In the genomic region with DNA sequence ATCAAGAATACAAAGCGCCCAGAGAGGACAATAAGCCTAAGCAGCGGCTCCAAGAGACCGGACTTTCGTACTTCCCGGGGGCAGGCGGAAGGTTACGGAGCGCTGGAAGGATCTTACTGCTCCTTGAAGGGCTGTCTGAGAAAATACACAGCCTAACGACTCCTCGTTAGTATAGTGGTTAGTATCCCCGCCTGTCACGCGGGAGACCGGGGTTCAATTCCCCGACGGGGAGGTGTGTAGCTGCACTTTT, we compare ENCODE assay signal across 8 cellular contexts. TPM values are rescaled to one million over a fixed set of nuclear protein-coding genes. Genes with fewer than 3 reads are reported as not detected.
DNase-seq lines count a peak whose midpoint lies in the region; TF ChIP-seq lines count a peak whose summit lies in the region.

No MANE protein-coding gene starts in this region.

- peak; percentile 90 for DNase-seq in ELR (ENCODE audit: low read depth)
- DNase-seq in GOT3 (lab: John Stamatoyannopoulos, UW) = peak; percentile 71
- DNase-seq in LHCN-M2 (ENCODE audit: low read depth) = peak; percentile 92
- peak; percentile 71 for DNase-seq in SK-N-SH
- peak; percentile 84 for DNase-seq in glutamatergic neuron
- DNase-seq in osteoblast (ENCODE audit: insufficient read length, low spot score, missing footprints) = no peak

- H3K27me3 ChIP-seq in SK-N-SH (ENCODE audit: insufficient read depth) = no peaks in the 10 kb centered on the region
- no peaks in the 10 kb centered on the region for H3K27me3 ChIP-seq in osteoblast (ENCODE audit: insufficient read depth, low read length)
- no peaks in the 10 kb centered on the region for H3K27me3 ChIP-seq in thymus (ENCODE audit: control insufficient read depth, insufficient read depth)

- TF ChIP-seq CTCF in SK-N-SH (IDR thresholded peaks at IDR 0.05) (no peak), glutamatergic neuron (IDR thresholded peaks at IDR 0.05; ENCODE audit: partially characterized antibody, unreplicated experiment) (no peak), osteoblast (IDR thresholded peaks at IDR 0.05; ENCODE audit: extremely low read depth, low read depth, low read length) (no peak)

- no peaks in the 10 kb centered on the region for H3K79me2 ChIP-seq in SK-N-SH (ENCODE audit: insufficient read depth)
- no peaks in the 10 kb centered on the region for H3K79me2 ChIP-seq in osteoblast (ENCODE audit: insufficient read depth, low read length)

- no peaks in the 10 kb centered on the region for H3K9me3 Mint-ChIP-seq in activated naive CD8-positive, alpha-beta T cell (ENCODE audit: low read depth)
- H3K9me3 Mint-ChIP-seq in glutamatergic neuron (ENCODE audit: unreplicated experiment) = peaks cover 25% of the 10 kb centered on the region

- H3K36me3 ChIP-seq in SK-N-SH (replicated peaks in 1 of 2; ENCODE audit: control insufficient read depth in 1 of 2, insufficient read depth in 2 of 2, low read length in 1 of 2) = no peaks in the 10 kb centered on the region
- H3K36me3 ChIP-seq in osteoblast (ENCODE audit: insufficient read depth, low read length) = no peaks in the 10 kb centered on the region
- H3K36me3 ChIP-seq in thymus (ENCODE audit: control insufficient read depth, insufficient read depth) = no peaks in the 10 kb centered on the region

- no peaks in the 10 kb centered on the region for H3K27me3 Mint-ChIP-seq in activated naive CD8-positive, alpha-beta T cell
- H3K27me3 Mint-ChIP-seq in glutamatergic neuron (ENCODE audit: unreplicated experiment) = peaks cover 24% of the 10 kb centered on the region

- CTCF ChIA-PET in SK-N-SH (lab: Yijun Ruan, JAX) = interaction anchor here (1.0 to 1.4 kb wide), 4 partner anchors 11 to 45 kb away, joined by 3 to 4 read pairs (median 3); no protein-coding TSS in a partner anchor

- no peaks in the 10 kb centered on the region for H3K36me3 Mint-ChIP-seq in activated naive CD8-positive, alpha-beta T cell
- peaks cover 12% of the 10 kb centered on the region for H3K36me3 Mint-ChIP-seq in glutamatergic neuron (ENCODE audit: unreplicated experiment)

- H3K9ac ChIP-seq in SK-N-SH = peak overlapping the region; percentile 86

- H3K27ac Mint-ChIP-seq in activated naive CD8-positive, alpha-beta T cell = peak overlapping the region; percentile 98
- peak overlapping the region; percentile 98 for H3K27ac Mint-ChIP-seq in glutamatergic neuron (ENCODE audit: unreplicated experiment)

- H3K4me1 ChIP-seq in SK-N-SH (ENCODE audit: control insufficient read depth in 1 of 2, insufficient read depth in 2 of 2, low read depth in 1 of 2, low read length in 1 of 2) (peaks cover 0 to 5% of the 10 kb centered on the region in 2 experiments; a peak in 1 of 4 replicates), osteoblast (ENCODE audit: insufficient read depth, low read length) (peaks cover 7% of the 10 kb centered on the region), thymus (ENCODE audit: control insufficient read depth, insufficient read depth, low read length) (no peaks in the 10 kb centered on the region)

- H3K4me1 Mint-ChIP-seq in activated naive CD8-positive, alpha-beta T cell (ENCODE audit: low read depth) = peaks cover 20% of the 10 kb centered on the region
- peaks cover 2% of the 10 kb centered on the region for H3K4me1 Mint-ChIP-seq in glutamatergic neuron (ENCODE audit: low read depth, unreplicated experiment)

- TF ChIP-seq EP300 in SK-N-SH (IDR thresholded peaks at IDR 0.05; ENCODE audit: borderline replicate concordance in 1 of 2, low read depth in 1 of 2, low read length in 1 of 2) = no peak

- POLR2A ChIA-PET in SK-N-SH (lab: Yijun Ruan, JAX) = interaction anchor here (0.9 to 1.0 kb wide), 2 partner anchors 11 to 12 kb away, joined by 3 read pairs; a partner anchor contains a TSS

- 2% methylated on average over 15 of the region's 16 CpGs for WGBS in SK-N-SH (ENCODE audit: low lambda C conversion rate)
- under 1% methylated on average over 16 of the region's 16 CpGs for WGBS in thymus

- H3K9me2 ChIP-seq in SK-N-SH = no peaks in the 10 kb centered on the region

- H3K4me3 ChIP-seq in SK-N-SH (ENCODE audit: low read depth in 2 of 2, low read length in 1 of 2) (peak overlapping the region; percentile 71 to 86), osteoblast (ENCODE audit: insufficient read depth, low read length) (peak overlapping the region; percentile 88), thymus (ENCODE audit: low read length) (peak overlapping the region; percentile 59)

- peak overlapping the region; percentile 100 for H2AFZ ChIP-seq in SK-N-SH (ENCODE audit: low read depth)
- peak overlapping the region; percentile 99 for H2AFZ ChIP-seq in osteoblast (ENCODE audit: low read length)

- peak overlapping the region; percentile 94 for H3K4me3 Mint-ChIP-seq in activated naive CD8-positive, alpha-beta T cell
- peak overlapping the region; percentile 91 for H3K4me3 Mint-ChIP-seq in glutamatergic neuron (ENCODE audit: unreplicated experiment)

- no peaks in the 10 kb centered on the region for H3K9me3 ChIP-seq in SK-N-SH
- H3K9me3 ChIP-seq in osteoblast (ENCODE audit: low read depth, low read length) = no peaks in the 10 kb centered on the region
- no peaks in the 10 kb centered on the region for H3K9me3 ChIP-seq in thymus (ENCODE audit: control insufficient read depth)

- no peaks in the 10 kb centered on the region for H4K20me1 ChIP-seq in SK-N-SH (ENCODE audit: insufficient read depth)
- H4K20me1 ChIP-seq in osteoblast (ENCODE audit: insufficient read depth, low read length) = no peaks in the 10 kb centered on the region

- TF ChIP-seq RAD21 in SK-N-SH (IDR thresholded peaks at IDR 0.05; ENCODE audit: low read length) = no peak

- peak overlapping the region; percentile 96 to 99 for H3K27ac ChIP-seq in SK-N-SH (ENCODE audit: low read depth in 2 of 2, low read length in 1 of 2)
- peak overlapping the region; percentile 87 for H3K27ac ChIP-seq in osteoblast (ENCODE audit: low read depth, low read length)
- peak overlapping the region; percentile 99 for H3K27ac ChIP-seq in thymus (ENCODE audit: low read depth)

- H3K4me2 ChIP-seq in SK-N-SH (peak overlapping the region; percentile 81), osteoblast (ENCODE audit: insufficient read depth, low read length) (peak overlapping the region; percentile 93)

- peaks cover 14% of the 10 kb centered on the region for H3F3A ChIP-seq in SK-N-SH (replicated peaks; ENCODE audit: insufficient read depth)

TF ChIP-seq in SK-N-SH, 30 proteins besides CTCF, POLR2A, EP300 and RAD21 (continues in another document):
- TF ChIP-seq RCOR1 (IDR thresholded peaks at IDR 0.05; ENCODE audit: low read length) = peak; percentile 71; the same call in 1 of the 2 replicates
- TF ChIP-seq, protein P1, sequence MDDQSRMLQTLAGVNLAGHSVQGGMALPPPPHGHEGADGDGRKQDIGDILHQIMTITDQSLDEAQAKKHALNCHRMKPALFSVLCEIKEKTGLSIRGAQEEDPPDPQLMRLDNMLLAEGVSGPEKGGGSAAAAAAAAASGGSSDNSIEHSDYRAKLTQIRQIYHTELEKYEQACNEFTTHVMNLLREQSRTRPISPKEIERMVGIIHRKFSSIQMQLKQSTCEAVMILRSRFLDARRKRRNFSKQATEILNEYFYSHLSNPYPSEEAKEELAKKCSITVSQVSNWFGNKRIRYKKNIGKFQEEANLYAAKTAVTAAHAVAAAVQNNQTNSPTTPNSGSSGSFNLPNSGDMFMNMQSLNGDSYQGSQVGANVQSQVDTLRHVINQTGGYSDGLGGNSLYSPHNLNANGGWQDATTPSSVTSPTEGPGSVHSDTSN (IDR thresholded peaks at IDR 0.05) = peak; percentile 26
- peak; percentile 28; the same call in 1 of the 2 replicates for TF ChIP-seq SIN3A (IDR thresholded peaks at IDR 0.05; ENCODE audit: borderline replicate concordance, low read depth, low read length)
- peak; percentile 36 for TF ChIP-seq CHD2 (IDR thresholded peaks at IDR 0.05; ENCODE audit: low read length, partially characterized antibody)
- TF ChIP-seq TAF1 (IDR thresholded peaks at IDR 0.05; ENCODE audit: borderline replicate concordance, low read depth, low read length) = no peak
- TF ChIP-seq, protein P2, sequence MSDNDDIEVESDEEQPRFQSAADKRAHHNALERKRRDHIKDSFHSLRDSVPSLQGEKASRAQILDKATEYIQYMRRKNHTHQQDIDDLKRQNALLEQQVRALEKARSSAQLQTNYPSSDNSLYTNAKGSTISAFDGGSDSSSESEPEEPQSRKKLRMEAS (IDR thresholded peaks at IDR 0.05; ENCODE audit: low read depth) = peak; percentile 17
- TF ChIP-seq FOXJ3 (CRISPR knock-in tag; IDR thresholded peaks at IDR 0.05) = no peak
- 0 out of 2 replicates have a peak, but pooled peaks have one; percentile 37 for TF ChIP-seq GABPA (IDR thresholded peaks at IDR 0.05; ENCODE audit: low read depth)
- TF ChIP-seq TEAD4 (IDR thresholded peaks at IDR 0.05; ENCODE audit: borderline replicate concordance, insufficient read depth) = peak; percentile 91
- peak; percentile 78; the same call in 1 of the 2 replicates for TF ChIP-seq FOSL2 (IDR thresholded peaks at IDR 0.05; ENCODE audit: borderline replicate concordance, low read depth)
- TF ChIP-seq MEF2A (IDR thresholded peaks at IDR 0.05; ENCODE audit: borderline replicate concordance, low read depth) = no peak

RNA-seq across cellular contexts. Expression of a gene that starts 12.1 kb away (rescaled TPM):
- 226 and 231 TPM in 2 replicates for total RNA-seq in LHCN-M2 (2014; rRNA removed)
- 33.9 TPM for polyA plus RNA-seq in LHCN-M2 (2012)
- polyA plus RNA-seq in SK-N-SH (2012; rRNA removed) = 20.8 and 22.1 TPM in 2 replicates
- polyA plus RNA-seq in SK-N-SH (2012; cell fraction: cytosol; rRNA removed) = 26.7 and 28.2 TPM in 2 replicates
- 15.5 and 16.7 TPM in 2 replicates for polyA plus RNA-seq in SK-N-SH (2012; cell fraction: nucleus; rRNA removed)
- total RNA-seq in glutamatergic neuron (ENCODE audit: unreplicated experiment) = 80.2 TPM
- total RNA-seq in osteoblast = 46.9 and 52.1 TPM in 2 replicates
- 89.7 TPM for polyA plus RNA-seq in thymus
